Comparison of ENCODE assay signal across 11 cellular contexts in genomic region chr9:131720330-131720729, GRCh38. TPM values are rescaled to one million over a fixed set of nuclear protein-coding genes. Genes with fewer than 3 reads are reported as not detected.
DNase-seq lines count a peak whose midpoint lies in the region; ATAC-seq and TF ChIP-seq lines count a peak whose summit lies in the region.
"Had no signal": no experiment of that assay in that cellular context is flagged by ENCODE, and none has a peak within 500 bp of the region (broad histone marks: within the 10 kb centered on the region; RNA-seq: fewer than 3 reads in every experiment).

No MANE protein-coding gene starts in this region.

- H3K4me1 Mint-ChIP-seq in activated CD4-positive, alpha-beta T cell treated with anti-CD3 and anti-CD28 coated beads for 36 hours, result peaks cover 70% of the 10 kb centered on the region
- H3K4me1 Mint-ChIP-seq in activated T-cell treated with anti-CD3 and anti-CD28 coated beads, Interleukin-2, amount 50 U/mL, for 72 hours (ENCODE audit: low read depth), result peaks cover 77% of the 10 kb centered on the region

- peak overlapping the region; percentile 64 for H3K27ac Mint-ChIP-seq in activated CD4-positive, alpha-beta T cell treated with anti-CD3 and anti-CD28 coated beads for 36 hours
- peak overlapping the region; percentile 84 for H3K27ac Mint-ChIP-seq in activated T-cell treated with anti-CD3 and anti-CD28 coated beads, Interleukin-2, amount 50 U/mL, for 72 hours

- H3K27me3 Mint-ChIP-seq in activated CD4-positive, alpha-beta T cell treated with anti-CD3 and anti-CD28 coated beads for 36 hours, result no peaks in the 10 kb centered on the region
- no peaks in the 10 kb centered on the region for H3K27me3 Mint-ChIP-seq in activated T-cell treated with anti-CD3 and anti-CD28 coated beads, Interleukin-2, amount 50 U/mL, for 72 hours (ENCODE audit: low read depth)

- H3K9me3 Mint-ChIP-seq in activated CD4-positive, alpha-beta T cell treated with anti-CD3 and anti-CD28 coated beads for 36 hours (ENCODE audit: low read depth), result no peaks in the 10 kb centered on the region
- no peaks in the 10 kb centered on the region for H3K9me3 Mint-ChIP-seq in activated T-cell treated with anti-CD3 and anti-CD28 coated beads, Interleukin-2, amount 50 U/mL, for 72 hours

- H3K36me3 ChIP-seq in spleen, result peaks cover 0 to 33% (median 3%) of the 10 kb centered on the region in 6 donors

- CTCF ChIA-PET in activated CD4-positive, alpha-beta T cell treated with anti-CD3 and anti-CD28 coated beads for 36 hours (lab: Charles Lee), result interaction anchor here (2.4 kb wide), 1 partner anchor 11 kb away, joined by 15 read pairs; no protein-coding TSS in a partner anchor

- peaks cover 18 to 100% (median 72%) of the 10 kb centered on the region in 6 donors for H3K4me1 ChIP-seq in spleen

- intact Hi-C loops in activated CD4-positive, alpha-beta T cell treated with anti-CD3 and anti-CD28 coated beads for 36 hours (cut with DNase I, micrococcal nuclease), result loop anchor here in 1 of 2 experiments (1.0 kb wide), 1 partner anchor 8 kb away; no protein-coding TSS in a partner anchor
- intact Hi-C loops in spleen (cut with DNase I; ENCODE audit: low total_unique reads), result no loop called here

- no peaks in the 10 kb centered on the region for H3K27me3 ChIP-seq in spleen (replicated peaks in 1 of 7)

- peak; percentile 77 for ATAC-seq in activated CD4-positive, alpha-beta T cell treated with anti-CD3 and anti-CD28 coated beads for 36 hours
- peak; percentile 38 for ATAC-seq in HG03108 (IDR thresholded peaks at IDR 0.05; ENCODE audit: unreplicated experiment)
- ATAC-seq in activated T-cell treated with anti-CD3 and anti-CD28 coated beads, Interleukin-2, amount 50 U/mL, for 72 hours (replicated peaks in 1 of 2), result peak; percentile 82 to 84
- ATAC-seq in GM18511 (IDR thresholded peaks at IDR 0.05; ENCODE audit: unreplicated experiment), result no peak
- ATAC-seq: K562 had no signal

- 46 to 76% (median 71%) methylated on average over 6 of the region's 6 CpGs for WGBS in spleen, 5 donors

- peak overlapping the region; percentile 4 for H3K4me3 Mint-ChIP-seq in activated CD4-positive, alpha-beta T cell treated with anti-CD3 and anti-CD28 coated beads for 36 hours
- H3K4me3 Mint-ChIP-seq in activated T-cell treated with anti-CD3 and anti-CD28 coated beads, Interleukin-2, amount 50 U/mL, for 72 hours, result peak overlapping the region; percentile 49 to 81

- in situ Hi-C loops in GM13977 (cut with MboI; ENCODE audit: low pct_unique_long_range_greater_than_20kb, low sequenced_read_pairs, unreplicated experiment), result no loop called here

- H3K9me3 ChIP-seq in spleen, result no peaks in the 10 kb centered on the region

- H3K27ac ChIP-seq in spleen, result peak overlapping the region in 6 of 8 donors; percentile 16 to 73 (median 60)
- H3K27ac ChIP-seq: coronary artery had no signal

- no peak overlapping the region for H3K4me3 ChIP-seq in spleen
- H3K4me3 ChIP-seq: coronary artery, K562 had no signal

- TF ChIP-seq CTCF in spleen (IDR thresholded peaks at IDR 0.05 in 8 of 11, conservative IDR thresholded peaks at IDR 0.05 in 3 of 11) (no peak), GM13977 (IDR thresholded peaks at IDR 0.05; ENCODE audit: extremely low read depth, insufficient read depth, missing control alignments) (no peak)

- POLR2A ChIA-PET in activated CD4-positive, alpha-beta T cell treated with anti-CD3 and anti-CD28 coated beads for 36 hours (lab: Charles Lee), result interaction anchor here (1.0 kb wide), 1 partner anchor 11 kb away, joined by 3 read pairs; no protein-coding TSS in a partner anchor

- DNase-seq in activated CD4-positive, alpha-beta T cell treated with anti-CD3 and anti-CD28 coated beads for 36 hours, result peak; percentile 70
- no peak for DNase-seq in activated CD4-positive, alpha-beta T cell treated with anti-CD3 and anti-CD28 coated beads for 1 hour
- peak in 1 of 2 donors; percentile 45 for DNase-seq in activated T-cell treated with anti-CD3 and anti-CD28 coated beads, Interleukin-2, amount 50 U/mL, for 72 hours
- no peak for DNase-seq in spleen
- no peak for DNase-seq in SIG-M5 treated with dmso at 0.1 percent for 504 hours (lab: John Stamatoyannopoulos, UW; ENCODE audit: unreplicated experiment)
- no peak for DNase-seq in GM13977 (ENCODE audit: low spot score)
- DNase-seq: 8988T had no signal

- peaks cover 23% of the 10 kb centered on the region for H3K36me3 Mint-ChIP-seq in activated CD4-positive, alpha-beta T cell treated with anti-CD3 and anti-CD28 coated beads for 36 hours (ENCODE audit: low read depth)
- H3K36me3 Mint-ChIP-seq in activated T-cell treated with anti-CD3 and anti-CD28 coated beads, Interleukin-2, amount 50 U/mL, for 72 hours (ENCODE audit: insufficient read depth in 2 of 2), result peaks cover 5 to 8% of the 10 kb centered on the region in 2 donors

- TF ChIP-seq POLR2A in spleen (IDR thresholded peaks at IDR 0.05), result no peak

RNA-seq across cellular contexts. Expression of gene RAPGEF1, which starts 19.5 kb away (rescaled TPM):
- total RNA-seq in activated CD4-positive, alpha-beta T cell treated with anti-CD3 and anti-CD28 coated beads for 36 hours, result 100 to 1,000 TPM in 1 of 2 experiments, 10 to 100 TPM in 1; 86.7 to 108 TPM
- total RNA-seq in activated T-cell treated with anti-CD3 and anti-CD28 coated beads, Interleukin-2, amount 50 U/mL, for 72 hours, result 100 to 1,000 TPM; 170 to 175 TPM
- total RNA-seq in spleen, result 100 to 1,000 TPM in 6 of 7 donors, 10 to 100 TPM in 1; 88.1 to 137 (median 118) TPM
- 10 to 100 TPM; 16.9 to 47.8 (median 19.9) TPM for polyA plus RNA-seq in spleen
